ENCODE assay signal across 34 cellular contexts in the genomic region with DNA sequence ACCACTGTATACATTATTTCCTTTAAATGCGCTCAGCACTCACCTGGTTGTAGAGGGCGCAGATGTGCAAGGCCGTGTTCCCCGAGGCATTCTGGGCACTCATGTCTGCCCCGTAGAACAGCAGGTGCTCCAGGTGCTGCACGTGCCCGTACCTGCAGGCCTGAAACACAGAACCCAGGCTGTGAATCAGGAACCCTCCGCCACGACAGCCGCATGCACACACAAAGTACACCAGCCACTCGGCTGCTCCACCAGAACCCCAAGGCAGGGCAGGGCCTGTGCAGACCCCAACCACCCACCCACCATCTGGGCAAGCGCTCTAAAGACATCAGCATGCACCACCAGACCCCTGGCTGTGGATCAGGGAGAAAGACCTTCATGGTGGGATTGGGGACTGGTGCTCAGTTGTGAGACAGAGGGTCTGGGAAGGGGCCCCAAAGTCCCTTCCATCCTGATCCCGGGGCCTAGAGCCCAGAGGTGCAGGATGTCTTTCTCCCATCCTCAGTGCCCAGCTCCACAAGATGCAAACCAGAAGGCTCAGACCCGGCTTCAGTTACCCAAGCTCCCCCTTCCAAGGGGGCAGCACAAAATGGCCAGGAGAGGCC.
"Had no signal": no experiment of that assay in that cellular context is flagged by ENCODE, and none has a peak within 500 bp of the region (broad histone marks: within the 10 kb centered on the region; RNA-seq: fewer than 3 reads in every experiment).

No MANE protein-coding gene starts in this region.

- FAIRE-seq: astrocyte, TTC549 had no signal

- H3K4me3 ChIP-seq: adrenal gland, body of pancreas, breast epithelium had no signal

- H3K36me3 ChIP-seq: adrenal gland, brain microvascular endothelial cell, breast epithelium had no signal

- H3K4me1 ChIP-seq: adrenal gland, body of pancreas, breast epithelium had no signal

- H3K27me3 ChIP-seq: adrenal gland, body of pancreas, brain microvascular endothelial cell, breast epithelium had no signal

- H3K27ac ChIP-seq: adrenal gland, body of pancreas, brain microvascular endothelial cell, breast epithelium, VCaP had no signal

- H3K9me3 ChIP-seq: adrenal gland, body of pancreas had no signal

- DNase-seq: activated B cell treated with CpG ODN at 0.5 μM for 24 hours; activated CD4-positive, alpha-beta memory T cell treated with anti-CD3 and anti-CD28 coated beads for 36 hours; activated CD4-positive, alpha-beta T cell treated with anti-CD3 and anti-CD28 coated beads for 4 hours; activated CD4-positive, alpha-beta T cell treated with anti-CD3 and anti-CD28 coated beads, Interleukin-2, amount 10 ng/mL, durations not matched to agents 24 days and 14 days; activated CD4-positive, alpha-beta T cell treated with anti-CD3 and anti-CD28 coated beads, Interleukin-2, amount 50 U/mL, for 1 hour; activated CD4-positive, alpha-beta T cell treated with anti-CD3 and anti-CD28 coated beads, Interleukin-2, amount 50 U/mL, for 4 hours; activated CD4-positive, CD25-positive, alpha-beta regulatory T cell treated with anti-CD3 and anti-CD28 coated beads, Interleukin-2, amount 50 U/mL, for 72 hours; activated CD8-positive, alpha-beta memory T cell treated with anti-CD3 and anti-CD28 coated beads, Interleukin-2, amount 50 U/mL, for 4 hours; activated CD8-positive, alpha-beta T cell treated with anti-CD3 and anti-CD28 coated beads for 36 hours; activated effector memory CD4-positive, alpha-beta T cell treated with anti-CD3 and anti-CD28 coated beads, Interleukin-2, amount 50 U/mL, for 16 hours; activated gamma-delta T cell treated with Interleukin-2 at 50 U/mL for 16 hours; activated naive CD4-positive, alpha-beta T cell; activated naive CD4-positive, alpha-beta T cell treated with anti-CD3 and anti-CD28 coated beads for 36 hours; activated naive CD4-positive, alpha-beta T cell treated with anti-CD3 and anti-CD28 coated beads, Interleukin-2, amount 50 U/mL, for 16 hours; activated naive CD8-positive, alpha-beta T cell treated with anti-CD3 and anti-CD28 coated beads for 36 hours; activated T-cell treated with anti-CD3 and anti-CD28 coated beads for 4 hours; activated T-cell treated with anti-CD3 and anti-CD28 coated beads, Interleukin-2, amount 50 U/mL, for 1 hour; activated T-cell treated with anti-CD3 and anti-CD28 coated beads, Interleukin-2, amount 50 U/mL, for 4 hours; activated T-cell treated with anti-CD3 and anti-CD28 coated beads, Interleukin-2, amount 50 U/mL, for 72 hours; adrenal gland; amniotic stem cell; aorta; body of pancreas; brain microvascular endothelial cell; central memory CD4-positive, alpha-beta T cell; T-helper 1 cell; T-helper 2 cell; T-helper 9 cell had no signal

- ATAC-seq: activated CD8-positive, alpha-beta T cell treated with anti-CD3 and anti-CD28 coated beads for 36 hours; activated naive CD4-positive, alpha-beta T cell treated with anti-CD3 and anti-CD28 coated beads, Interleukin-2, amount 50 U/mL, for 72 hours; activated T-cell treated with anti-CD3 and anti-CD28 coated beads, Interleukin-2, amount 50 U/mL, for 4 hours; activated T-cell treated with anti-CD3 and anti-CD28 coated beads, Interleukin-2, amount 50 U/mL, for 72 hours; activated T-helper 17 cell treated with anti-CD3 and anti-CD28 coated beads, Interleukin-2, amount 50 U/mL, for 72 hours; body of pancreas had no signal
